Comparison of ENCODE assay signal across 31 cellular contexts in the genomic region with DNA sequence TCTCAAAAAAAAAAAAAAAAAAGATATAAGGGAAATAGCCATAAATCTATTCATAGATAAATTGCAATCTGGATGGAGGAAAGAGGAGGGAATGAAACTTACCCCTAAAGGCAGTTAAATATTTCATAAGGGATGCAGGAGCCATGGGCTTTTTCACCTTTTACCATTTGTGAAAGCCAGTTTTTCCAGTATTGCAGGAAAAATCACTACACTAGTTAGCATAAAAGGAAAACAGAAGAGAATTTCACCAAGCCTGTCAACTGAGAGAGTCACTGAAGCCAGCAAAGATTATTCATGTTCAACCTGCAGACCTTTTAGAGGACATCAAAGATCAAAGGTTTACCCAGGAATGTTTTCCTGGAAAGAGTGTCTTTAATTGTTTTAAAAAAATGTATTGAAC.
"Had no signal": no experiment of that assay in that cellular context is flagged by ENCODE, and none has a peak within 500 bp of the region (broad histone marks: within the 10 kb centered on the region; RNA-seq: fewer than 3 reads in every experiment).

No MANE protein-coding gene starts in this region.

- H3K4me1 Mint-ChIP-seq: activated CD4-positive, alpha-beta T cell treated with anti-CD3 and anti-CD28 coated beads for 36 hours; activated CD4-positive, alpha-beta T cell treated with anti-CD3 and anti-CD28 coated beads, Interleukin-2, amount 10 ng/mL, durations not matched to agents 24 days and 14 days; activated CD8-positive, alpha-beta memory T cell treated with anti-CD3 and anti-CD28 coated beads, Interleukin-2, amount 10 ng/mL, durations not matched to agents 7 days and 5 days; activated naive CD4-positive, alpha-beta T cell treated with anti-CD3 and anti-CD28 coated beads, Interleukin-2, amount 50 U/mL, for 24 hours; activated naive CD8-positive, alpha-beta T cell treated with anti-CD3 and anti-CD28 coated beads for 36 hours; activated naive CD8-positive, alpha-beta T cell treated with anti-CD3 and anti-CD28 coated beads, Interleukin-2, amount 50 U/mL, for 24 hours had no signal

- H3K36me3 ChIP-seq: adrenal gland, esophagus squamous epithelium, gastroesophageal sphincter had no signal

- H3K27ac ChIP-seq: adrenal gland, body of pancreas, epithelial cell of prostate, esophagus squamous epithelium, gastroesophageal sphincter had no signal

- ATAC-seq: activated CD4-positive, alpha-beta T cell treated with anti-CD3 and anti-CD28 coated beads for 36 hours; activated CD8-positive, alpha-beta memory T cell treated with anti-CD3 and anti-CD28 coated beads, Interleukin-2, amount 10 ng/mL, durations not matched to agents 7 days and 5 days; activated CD8-positive, alpha-beta T cell treated with anti-CD3 and anti-CD28 coated beads, Interleukin-2, amount 10 ng/mL, durations not matched to agents 7 days and 5 days; activated naive CD8-positive, alpha-beta T cell treated with anti-CD3 and anti-CD28 coated beads, Interleukin-2, amount 50 U/mL, for 24 hours; body of pancreas; effector memory CD8-positive, alpha-beta T cell; gastroesophageal sphincter had no signal

- H3K27me3 ChIP-seq: adrenal gland, body of pancreas, esophagus squamous epithelium, gastroesophageal sphincter had no signal

- DNase-seq: activated CD4-positive, alpha-beta memory T cell treated with anti-CD3 and anti-CD28 coated beads for 36 hours; activated CD4-positive, alpha-beta T cell treated with anti-CD3 and anti-CD28 coated beads for 36 hours; activated CD4-positive, alpha-beta T cell treated with anti-CD3 and anti-CD28 coated beads, Interleukin-2, amount 10 ng/mL, durations not matched to agents 24 days and 14 days; activated CD4-positive, CD25-positive, alpha-beta regulatory T cell; activated CD4-positive, CD25-positive, alpha-beta regulatory T cell treated with anti-CD3 and anti-CD28 coated beads, Interleukin-2, amount 50 U/mL, for 72 hours; activated CD8-positive, alpha-beta memory T cell treated with anti-CD3 and anti-CD28 coated beads, Interleukin-2, amount 10 ng/mL, durations not matched to agents 7 days and 5 days; activated CD8-positive, alpha-beta memory T cell treated with anti-CD3 and anti-CD28 coated beads, Interleukin-2, amount 50 U/mL, for 4 hours; activated CD8-positive, alpha-beta T cell treated with anti-CD3 and anti-CD28 coated beads, Interleukin-2, amount 10 ng/mL, durations not matched to agents 7 days and 5 days; activated effector memory CD4-positive, alpha-beta T cell treated with anti-CD3 and anti-CD28 coated beads, Interleukin-2, amount 50 U/mL, for 16 hours; activated naive CD4-positive, alpha-beta T cell treated with anti-CD3 and anti-CD28 coated beads for 36 hours; activated naive CD8-positive, alpha-beta T cell treated with anti-CD3 and anti-CD28 coated beads for 36 hours; activated naive CD8-positive, alpha-beta T cell treated with anti-CD3 and anti-CD28 coated beads, Interleukin-2, amount 50 U/mL, for 24 hours; activated T-cell treated with anti-CD3 and anti-CD28 coated beads, Interleukin-2, amount 50 U/mL, for 1 hour; activated T-cell treated with anti-CD3 and anti-CD28 coated beads, Interleukin-2, amount 50 U/mL, for 48 hours; adrenal gland; amygdala; aorta; body of pancreas; caudate nucleus; cortex of kidney; dermis blood vessel endothelial cell; effector CD4-positive, alpha-beta T cell; effector memory CD8-positive, alpha-beta T cell; esophagus squamous epithelium; foreskin melanocyte; T-helper 2 cell had no signal

- H3K27ac Mint-ChIP-seq: activated CD4-positive, alpha-beta memory T cell treated with anti-CD3 and anti-CD28 coated beads for 36 hours; activated CD4-positive, alpha-beta T cell treated with anti-CD3 and anti-CD28 coated beads for 36 hours; activated CD4-positive, alpha-beta T cell treated with anti-CD3 and anti-CD28 coated beads, Interleukin-2, amount 10 ng/mL, durations not matched to agents 24 days and 14 days; activated CD8-positive, alpha-beta memory T cell treated with anti-CD3 and anti-CD28 coated beads, Interleukin-2, amount 10 ng/mL, durations not matched to agents 7 days and 5 days; activated CD8-positive, alpha-beta T cell treated with anti-CD3 and anti-CD28 coated beads, Interleukin-2, amount 10 ng/mL, durations not matched to agents 7 days and 5 days; activated naive CD4-positive, alpha-beta T cell treated with anti-CD3 and anti-CD28 coated beads for 36 hours; activated naive CD4-positive, alpha-beta T cell treated with anti-CD3 and anti-CD28 coated beads, Interleukin-2, amount 50 U/mL, for 24 hours; activated naive CD8-positive, alpha-beta T cell treated with anti-CD3 and anti-CD28 coated beads for 36 hours; activated naive CD8-positive, alpha-beta T cell treated with anti-CD3 and anti-CD28 coated beads, Interleukin-2, amount 50 U/mL, for 24 hours; activated T-helper 1 cell treated with anti-CD3 and anti-CD28 coated beads, Interleukin-12 subunit alpha, Interleukin-12 subunit beta, Interleukin-2, Interleukin-4 antibody, amounts not matched to agents 30 ng/mL and 10 ng/mL and 1 ng/mL, durations not matched to agents 14 hours and 24 hours and 36 hours; activated T-helper 2 cell treated with anti-CD3 and anti-CD28 coated beads, Interferon-gamma antibody, Interleukin-2, Interleukin-4, amounts not matched to agents 10 μg/mL and 5 μg/mL and 100 μg/mL, durations not matched to agents 14 hours and 24 hours and 36 hours; effector memory CD8-positive, alpha-beta T cell had no signal

- H3K36me3 Mint-ChIP-seq: activated CD4-positive, alpha-beta memory T cell treated with anti-CD3 and anti-CD28 coated beads for 36 hours; activated CD8-positive, alpha-beta memory T cell treated with anti-CD3 and anti-CD28 coated beads, Interleukin-2, amount 10 ng/mL, durations not matched to agents 7 days and 5 days; activated naive CD4-positive, alpha-beta T cell treated with anti-CD3 and anti-CD28 coated beads, Interleukin-2, amount 50 U/mL, for 24 hours; activated naive CD8-positive, alpha-beta T cell treated with anti-CD3 and anti-CD28 coated beads for 36 hours had no signal

- H3K4me1 ChIP-seq: adrenal gland, body of pancreas, esophagus squamous epithelium, gastroesophageal sphincter had no signal

- H3K9me3 ChIP-seq: adrenal gland, body of pancreas, esophagus squamous epithelium, gastroesophageal sphincter had no signal

- H3K4me3 ChIP-seq: adrenal gland, body of pancreas, esophagus squamous epithelium, gastroesophageal sphincter had no signal

- H3K4me3 Mint-ChIP-seq: activated CD4-positive, alpha-beta memory T cell treated with anti-CD3 and anti-CD28 coated beads for 36 hours; activated CD4-positive, alpha-beta T cell treated with anti-CD3 and anti-CD28 coated beads for 36 hours; activated CD4-positive, alpha-beta T cell treated with anti-CD3 and anti-CD28 coated beads, Interleukin-2, amount 10 ng/mL, durations not matched to agents 24 days and 14 days; activated CD8-positive, alpha-beta memory T cell treated with anti-CD3 and anti-CD28 coated beads, Interleukin-2, amount 10 ng/mL, durations not matched to agents 7 days and 5 days; activated CD8-positive, alpha-beta T cell treated with anti-CD3 and anti-CD28 coated beads, Interleukin-2, amount 10 ng/mL, durations not matched to agents 7 days and 5 days; activated naive CD4-positive, alpha-beta T cell treated with anti-CD3 and anti-CD28 coated beads for 36 hours; activated naive CD4-positive, alpha-beta T cell treated with anti-CD3 and anti-CD28 coated beads, Interleukin-2, amount 50 U/mL, for 24 hours; activated naive CD8-positive, alpha-beta T cell treated with anti-CD3 and anti-CD28 coated beads for 36 hours; activated naive CD8-positive, alpha-beta T cell treated with anti-CD3 and anti-CD28 coated beads, Interleukin-2, amount 50 U/mL, for 24 hours; activated T-helper 1 cell treated with anti-CD3 and anti-CD28 coated beads, Interleukin-12 subunit alpha, Interleukin-12 subunit beta, Interleukin-2, Interleukin-4 antibody, amounts not matched to agents 30 ng/mL and 10 ng/mL and 1 ng/mL, durations not matched to agents 14 hours and 24 hours and 36 hours; effector memory CD8-positive, alpha-beta T cell had no signal

- H3K9me3 Mint-ChIP-seq: activated naive CD8-positive, alpha-beta T cell treated with anti-CD3 and anti-CD28 coated beads for 36 hours; activated naive CD8-positive, alpha-beta T cell treated with anti-CD3 and anti-CD28 coated beads, Interleukin-2, amount 50 U/mL, for 24 hours; activated T-helper 1 cell treated with anti-CD3 and anti-CD28 coated beads, Interleukin-12 subunit alpha, Interleukin-12 subunit beta, Interleukin-2, Interleukin-4 antibody, amounts not matched to agents 30 ng/mL and 10 ng/mL and 1 ng/mL, durations not matched to agents 14 hours and 24 hours and 36 hours had no signal

- H3K27me3 Mint-ChIP-seq: activated CD4-positive, alpha-beta memory T cell treated with anti-CD3 and anti-CD28 coated beads for 36 hours; activated CD4-positive, alpha-beta T cell treated with anti-CD3 and anti-CD28 coated beads for 36 hours; activated CD4-positive, alpha-beta T cell treated with anti-CD3 and anti-CD28 coated beads, Interleukin-2, amount 10 ng/mL, durations not matched to agents 24 days and 14 days; activated CD8-positive, alpha-beta memory T cell treated with anti-CD3 and anti-CD28 coated beads, Interleukin-2, amount 10 ng/mL, durations not matched to agents 7 days and 5 days; activated naive CD4-positive, alpha-beta T cell treated with anti-CD3 and anti-CD28 coated beads, Interleukin-2, amount 50 U/mL, for 24 hours; activated naive CD8-positive, alpha-beta T cell treated with anti-CD3 and anti-CD28 coated beads for 36 hours; activated naive CD8-positive, alpha-beta T cell treated with anti-CD3 and anti-CD28 coated beads, Interleukin-2, amount 50 U/mL, for 24 hours; effector memory CD8-positive, alpha-beta T cell had no signal
